Comparison of ENCODE assay signal across 1 cellular context in the genomic region with DNA sequence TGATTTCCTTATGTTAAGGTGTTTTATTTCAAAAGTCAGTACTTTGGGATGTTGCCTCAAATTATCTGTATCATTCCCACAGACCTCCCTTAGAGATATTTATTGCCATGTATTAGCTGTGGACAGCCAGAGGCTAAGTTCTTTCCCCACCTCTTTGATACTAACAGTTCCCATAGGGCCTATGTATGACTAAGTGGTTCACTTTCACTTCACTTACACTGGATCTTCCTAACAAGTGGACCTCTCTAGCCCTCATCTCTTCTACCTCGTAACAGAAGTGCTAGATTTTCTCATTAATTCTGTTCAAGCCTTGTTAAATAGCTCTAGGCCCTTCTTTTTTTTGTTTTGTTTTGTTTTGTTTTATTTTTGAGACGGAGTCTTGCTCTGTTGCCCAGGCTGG.
TF ChIP-seq lines count a peak whose summit lies in the region.

No MANE protein-coding gene starts in this region.

TF ChIP-seq in K562, 482 proteins besides CTCF, POLR2A, EP300 and RAD21 (continued from another document):
- TF ChIP-seq, protein P1, sequence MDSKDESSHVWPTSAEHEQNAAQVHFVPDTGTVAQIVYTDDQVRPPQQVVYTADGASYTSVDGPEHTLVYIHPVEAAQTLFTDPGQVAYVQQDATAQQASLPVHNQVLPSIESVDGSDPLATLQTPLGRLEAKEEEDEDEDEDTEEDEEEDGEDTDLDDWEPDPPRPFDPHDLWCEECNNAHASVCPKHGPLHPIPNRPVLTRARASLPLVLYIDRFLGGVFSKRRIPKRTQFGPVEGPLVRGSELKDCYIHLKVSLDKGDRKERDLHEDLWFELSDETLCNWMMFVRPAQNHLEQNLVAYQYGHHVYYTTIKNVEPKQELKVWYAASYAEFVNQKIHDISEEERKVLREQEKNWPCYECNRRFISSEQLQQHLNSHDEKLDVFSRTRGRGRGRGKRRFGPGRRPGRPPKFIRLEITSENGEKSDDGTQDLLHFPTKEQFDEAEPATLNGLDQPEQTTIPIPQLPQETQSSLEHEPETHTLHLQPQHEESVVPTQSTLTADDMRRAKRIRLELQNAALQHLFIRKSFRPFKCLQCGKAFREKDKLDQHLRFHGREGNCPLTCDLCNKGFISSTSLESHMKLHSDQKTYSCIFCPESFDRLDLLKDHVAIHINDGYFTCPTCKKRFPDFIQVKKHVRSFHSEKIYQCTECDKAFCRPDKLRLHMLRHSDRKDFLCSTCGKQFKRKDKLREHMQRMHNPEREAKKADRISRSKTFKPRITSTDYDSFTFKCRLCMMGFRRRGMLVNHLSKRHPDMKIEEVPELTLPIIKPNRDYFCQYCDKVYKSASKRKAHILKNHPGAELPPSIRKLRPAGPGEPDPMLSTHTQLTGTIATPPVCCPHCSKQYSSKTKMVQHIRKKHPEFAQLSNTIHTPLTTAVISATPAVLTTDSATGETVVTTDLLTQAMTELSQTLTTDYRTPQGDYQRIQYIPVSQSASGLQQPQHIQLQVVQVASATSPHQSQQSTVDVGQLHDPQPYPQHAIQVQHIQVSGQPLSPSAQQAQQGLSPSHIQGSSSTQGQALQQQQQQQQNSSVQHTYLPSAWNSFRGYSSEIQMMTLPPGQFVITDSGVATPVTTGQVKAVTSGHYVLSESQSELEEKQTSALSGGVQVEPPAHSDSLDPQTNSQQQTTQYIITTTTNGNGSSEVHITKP (IDR thresholded peaks at IDR 0.05; ENCODE audit: partially characterized antibody), result peak; percentile 63
